18 cellular contexts compared by ENCODE assay signal in genomic region chr4:164345756-164346155, GRCh38.
DNase-seq lines count a peak whose midpoint lies in the region; ATAC-seq and TF ChIP-seq lines count a peak whose summit lies in the region.
"Had no signal": no experiment of that assay in that cellular context is flagged by ENCODE, and none has a peak within 500 bp of the region (broad histone marks: within the 10 kb centered on the region; RNA-seq: fewer than 3 reads in every experiment).

No MANE protein-coding gene starts in this region.

- POLR2A ChIA-PET in HEK293T (lab: Yijun Ruan, JAX) = no interaction called here

- no peak overlapping the region for H3K27ac Mint-ChIP-seq in chondrocyte (ENCODE audit: unreplicated experiment)
- H3K27ac Mint-ChIP-seq: CD14-positive monocyte; CD4-positive, alpha-beta memory T cell had no signal

- peaks cover 7% of the 10 kb centered on the region for H3K4me1 Mint-ChIP-seq in chondrocyte (ENCODE audit: low read depth)
- H3K4me1 Mint-ChIP-seq: CD14-positive monocyte; CD4-positive, alpha-beta memory T cell had no signal

- H3K4me3 Mint-ChIP-seq in chondrocyte (ENCODE audit: unreplicated experiment) = no peak overlapping the region
- H3K4me3 Mint-ChIP-seq: CD14-positive monocyte; CD4-positive, alpha-beta memory T cell had no signal

- CTCF ChIA-PET in HEK293T (lab: Yijun Ruan, JAX) = no interaction called here

- ATAC-seq in RWPE2 (ENCODE audit: low read depth) = peak; percentile 40; the same call in 2 of the 3 replicates
- ATAC-seq in GM19397 (IDR thresholded peaks at IDR 0.05; ENCODE audit: unreplicated experiment) = no peak
- ATAC-seq: HCT116, HepG2 had no signal

- H3K4me3 ChIP-seq in RWPE2 (ENCODE audit: severe bottlenecking) (no peak overlapping the region), epithelial cell of esophagus (ENCODE audit: low read length) (no peak overlapping the region)
- H3K4me3 ChIP-seq: BLaER1 had no signal

- peaks cover 11% of the 10 kb centered on the region for H3K4me1 ChIP-seq in RWPE2 (ENCODE audit: insufficient read depth, poor library complexity, severe bottlenecking)
- H3K4me1 ChIP-seq: BLaER1 had no signal

- H3K36me3 ChIP-seq in RWPE2 (ENCODE audit: low read depth) = no peaks in the 10 kb centered on the region
- H3K36me3 ChIP-seq: BLaER1 had no signal

- no peak for TF ChIP-seq CTCF in RWPE2 (IDR thresholded peaks at IDR 0.05; ENCODE audit: poor library complexity, severe bottlenecking)
- no peak for TF ChIP-seq CTCF in epithelial cell of esophagus (IDR thresholded peaks at IDR 0.05; ENCODE audit: insufficient read depth, low read depth, low read length, missing control alignments)
- no peak for TF ChIP-seq CTCF in chondrocyte (IDR thresholded peaks at IDR 0.05)

- no peaks in the 10 kb centered on the region for H3K9me3 ChIP-seq in RWPE2 (ENCODE audit: severe bottlenecking)

- DNase-seq in LHCN-M2 (ENCODE audit: low read depth) (peak; percentile 36), RWPE2 (ENCODE audit: low spot score) (no peak), epithelial cell of esophagus (ENCODE audit: low read depth) (peak; percentile 18), iris pigment epithelial cell (ENCODE audit: low read depth) (peak; percentile 8), chondrocyte (ENCODE audit: low spot score) (no peak), HEK293T (ENCODE audit: extremely low spot score) (no peak)
- DNase-seq: AML-193; CD4-positive, alpha-beta memory T cell; DMS153; DMS79; GDM1; GOT3; H7 had no signal

- no peaks in the 10 kb centered on the region for H3K27me3 Mint-ChIP-seq in chondrocyte (ENCODE audit: low read depth)
- H3K27me3 Mint-ChIP-seq: CD4-positive, alpha-beta memory T cell had no signal

- H3K9me3 Mint-ChIP-seq in chondrocyte (ENCODE audit: low read depth) = peaks cover 12% of the 10 kb centered on the region

- no peaks in the 10 kb centered on the region for H3K27me3 ChIP-seq in RWPE2 (ENCODE audit: insufficient read depth, poor library complexity, severe bottlenecking)
- H3K27me3 ChIP-seq: BLaER1 had no signal

- H3K27ac ChIP-seq in RWPE2 (ENCODE audit: poor library complexity, severe bottlenecking) = no peak overlapping the region
- H3K27ac ChIP-seq: BLaER1 had no signal

- H3K36me3 Mint-ChIP-seq in chondrocyte (ENCODE audit: low read depth) = no peaks in the 10 kb centered on the region
- H3K36me3 Mint-ChIP-seq: CD14-positive monocyte; CD4-positive, alpha-beta memory T cell had no signal

TF ChIP-seq in HEK293T, 16 proteins besides CTCF, POLR2A, EP300 and RAD21:
- no peak for TF ChIP-seq LEF1 (IDR thresholded peaks at IDR 0.05; ENCODE audit: borderline replicate concordance)
- TF ChIP-seq SP1 (IDR thresholded peaks at IDR 0.05) = no peak
- no peak for TF ChIP-seq ZNF384 (IDR thresholded peaks at IDR 0.05)
- TF ChIP-seq NFRKB (IDR thresholded peaks at IDR 0.05) = no peak
- TF ChIP-seq HDGF (IDR thresholded peaks at IDR 0.05; ENCODE audit: borderline replicate concordance) = no peak
- no peak for TF ChIP-seq FOXM1 (IDR thresholded peaks at IDR 0.05; ENCODE audit: borderline replicate concordance)
- no peak for TF ChIP-seq ARNT (IDR thresholded peaks at IDR 0.05)
- TF ChIP-seq FOXK2 (IDR thresholded peaks at IDR 0.05) = no peak
- no peak for TF ChIP-seq L3MBTL2 (conservative IDR thresholded peaks at IDR 0.05)
- TF ChIP-seq SUZ12 (IDR thresholded peaks at IDR 0.05) = no peak
- TF ChIP-seq BHLHE40 (IDR thresholded peaks at IDR 0.05; ENCODE audit: borderline replicate concordance) = no peak
- TF ChIP-seq CTBP1 (IDR thresholded peaks at IDR 0.05; ENCODE audit: borderline replicate concordance) = no peak
- no peak for TF ChIP-seq ELF4 (IDR thresholded peaks at IDR 0.05)
- no peak for TF ChIP-seq TARDBP (IDR thresholded peaks at IDR 0.05)
- TF ChIP-seq, protein P1, sequence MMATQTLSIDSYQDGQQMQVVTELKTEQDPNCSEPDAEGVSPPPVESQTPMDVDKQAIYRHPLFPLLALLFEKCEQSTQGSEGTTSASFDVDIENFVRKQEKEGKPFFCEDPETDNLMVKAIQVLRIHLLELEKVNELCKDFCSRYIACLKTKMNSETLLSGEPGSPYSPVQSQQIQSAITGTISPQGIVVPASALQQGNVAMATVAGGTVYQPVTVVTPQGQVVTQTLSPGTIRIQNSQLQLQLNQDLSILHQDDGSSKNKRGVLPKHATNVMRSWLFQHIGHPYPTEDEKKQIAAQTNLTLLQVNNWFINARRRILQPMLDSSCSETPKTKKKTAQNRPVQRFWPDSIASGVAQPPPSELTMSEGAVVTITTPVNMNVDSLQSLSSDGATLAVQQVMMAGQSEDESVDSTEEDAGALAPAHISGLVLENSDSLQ (IDR thresholded peaks at IDR 0.05) = no peak
- TF ChIP-seq FOXA1 (IDR thresholded peaks at IDR 0.05) = no peak

Comparison
In these comparisons a context has a peak if more than half of its experiments do, and no peak if none do; other contexts are left out.
1. DNase-seq: peak in LHCN-M2 (single experiment), epithelial cell of esophagus (single experiment) and iris pigment epithelial cell (single experiment); none in RWPE2 (single experiment), chondrocyte (single experiment) and HEK293T (single experiment).